20 cellular contexts compared by ENCODE assay signal in the genomic region with DNA sequence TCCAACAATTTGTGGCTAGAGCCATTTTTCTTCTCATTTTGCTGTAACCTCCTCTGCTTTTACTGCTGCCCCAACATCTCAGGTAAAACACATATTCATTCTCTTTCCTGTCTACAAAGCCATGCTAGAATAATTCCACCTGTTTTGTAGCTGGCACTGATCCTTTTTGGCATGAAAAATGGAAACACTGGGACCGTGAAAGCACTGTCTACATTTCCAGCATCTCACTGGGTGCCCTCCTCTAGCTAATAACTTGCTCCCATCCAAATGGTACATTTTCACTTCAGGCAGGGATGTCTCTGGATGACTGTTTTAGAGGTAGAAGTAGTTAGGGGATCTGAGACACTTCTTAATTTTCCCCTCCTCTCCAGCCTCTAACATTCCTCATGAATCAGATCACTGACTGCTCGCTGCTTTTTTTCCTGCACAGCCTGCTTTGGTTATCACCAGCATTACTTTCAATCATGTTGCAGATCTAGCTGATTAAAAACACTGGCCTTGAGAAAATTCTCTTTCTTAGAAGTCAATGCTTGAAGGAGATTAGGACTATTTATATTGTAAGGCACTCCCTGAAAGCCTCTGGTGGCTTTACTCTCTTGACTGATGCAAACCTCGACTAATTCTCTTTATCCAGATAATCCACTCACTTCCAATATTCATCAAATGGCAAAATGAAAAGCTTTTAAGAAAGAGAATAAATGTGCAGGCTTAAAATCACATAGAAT.
"Had no signal": no experiment of that assay in that cellular context is flagged by ENCODE, and none has a peak within 500 bp of the region (broad histone marks: within the 10 kb centered on the region; RNA-seq: fewer than 3 reads in every experiment).

No MANE protein-coding gene starts in this region.

- H3K27me3 ChIP-seq: body of pancreas, foreskin keratinocyte, sigmoid colon, stomach, testis, upper lobe of left lung had no signal

- H3K9me3 Mint-ChIP-seq: neural crest cell had no signal

- H3K27ac Mint-ChIP-seq: activated naive CD8-positive, alpha-beta T cell; dendritic cell treated with granulocyte-macrophage colony-stimulating factor and Interleukin-4, amounts not matched to agents 40 ng/mL and 50 ng/mL, for 4 days; immature natural killer cell had no signal

- H3K9me3 ChIP-seq: body of pancreas, sigmoid colon, stomach, testis, upper lobe of left lung had no signal

- H3K36me3 Mint-ChIP-seq: activated naive CD8-positive, alpha-beta T cell had no signal

- H3K4me3 Mint-ChIP-seq: activated naive CD8-positive, alpha-beta T cell; dendritic cell treated with granulocyte-macrophage colony-stimulating factor and Interleukin-4, amounts not matched to agents 40 ng/mL and 50 ng/mL, for 4 days; immature natural killer cell; neural crest cell had no signal

- H3K4me3 ChIP-seq: body of pancreas, sigmoid colon, stomach, testis, upper lobe of left lung had no signal

- H3K4me1 Mint-ChIP-seq: immature natural killer cell, neural crest cell had no signal

- H3K36me3 ChIP-seq: sigmoid colon, stomach, upper lobe of left lung had no signal

- H3K27me3 Mint-ChIP-seq: activated naive CD8-positive, alpha-beta T cell; dendritic cell treated with granulocyte-macrophage colony-stimulating factor and Interleukin-4, amounts not matched to agents 40 ng/mL and 50 ng/mL, for 4 days had no signal

- DNase-seq: activated CD4-positive, alpha-beta T cell treated with anti-CD3 and anti-CD28 coated beads, Interleukin-2, amount 50 U/mL, for 1 hour; activated CD4-positive, CD25-positive, alpha-beta regulatory T cell; activated CD8-positive, alpha-beta memory T cell treated with anti-CD3 and anti-CD28 coated beads for 24 hours; activated gamma-delta T cell treated with Interleukin-2 at 50 U/mL for 16 hours; amniotic stem cell; body of pancreas; central memory CD4-positive, alpha-beta T cell; effector memory CD4-positive, alpha-beta T cell; foreskin keratinocyte; glutamatergic neuron; immature natural killer cell; midbrain; sigmoid colon; stimulated activated CD4-positive, alpha-beta T cell treated with anti-CD3 and anti-CD28 coated beads, Interleukin-1b, Interleukin-23, amount 100 ng/mL, for 48 hours; stomach; testis; upper lobe of left lung had no signal

- H3K27ac ChIP-seq: body of pancreas, foreskin keratinocyte, sigmoid colon, stomach, testis, upper lobe of left lung had no signal

- H3K4me1 ChIP-seq: body of pancreas, foreskin keratinocyte, sigmoid colon, stomach, testis, upper lobe of left lung had no signal
